Comparison of ENCODE assay signal across 34 cellular contexts in genomic region chr4:105837037-105837436, GRCh38. TPM values are rescaled to one million over a fixed set of nuclear protein-coding genes. Genes with fewer than 3 reads are reported as not detected.
"Had no signal": no experiment of that assay in that cellular context is flagged by ENCODE, and none has a peak within 500 bp of the region (broad histone marks: within the 10 kb centered on the region; RNA-seq: fewer than 3 reads in every experiment).

No MANE protein-coding gene starts in this region.

- H3K9me3 ChIP-seq: ascending aorta, breast epithelium, esophagus muscularis mucosa, gastrocnemius medialis, heart left ventricle had no signal

- H3K4me3 ChIP-seq: ascending aorta, breast epithelium, cardiac muscle cell, coronary artery, dorsolateral prefrontal cortex, esophagus muscularis mucosa, gastrocnemius medialis, heart left ventricle had no signal

- H3K27me3 Mint-ChIP-seq: activated B cell treated with CpG ODN at 0.5 μM for 24 hours; activated CD8-positive, alpha-beta T cell treated with anti-CD3 and anti-CD28 coated beads for 36 hours; activated naive CD4-positive, alpha-beta T cell treated with anti-CD3 and anti-CD28 coated beads, Interleukin-2, amount 10 ng/mL, durations not matched to agents 7 days and 5 days; activated naive CD8-positive, alpha-beta T cell treated with anti-CD3 and anti-CD28 coated beads, Interleukin-2, amount 10 ng/mL, durations not matched to agents 7 days and 5 days; brain; central memory CD8-positive, alpha-beta T cell; dendritic cell treated with granulocyte-macrophage colony-stimulating factor and Interleukin-4, amounts not matched to agents 40 ng/mL and 50 ng/mL, for 4 days; T-helper 17 cell had no signal

- DNase-seq: activated B cell treated with CpG ODN at 0.5 μM for 24 hours; activated CD4-positive, alpha-beta T cell treated with anti-CD3 and anti-CD28 coated beads for 48 hours; activated CD4-positive, alpha-beta T cell treated with anti-CD3 and anti-CD28 coated beads, Interleukin-2, amount 50 U/mL, for 1 hour; activated CD4-positive, alpha-beta T cell treated with anti-CD3 and anti-CD28 coated beads, Interleukin-2, amount 50 U/mL, for 48 hours; activated CD8-positive, alpha-beta memory T cell treated with anti-CD3 and anti-CD28 coated beads for 24 hours; activated CD8-positive, alpha-beta T cell treated with anti-CD3 and anti-CD28 coated beads for 36 hours; activated gamma-delta T cell; activated naive CD4-positive, alpha-beta T cell; activated naive CD4-positive, alpha-beta T cell treated with anti-CD3 and anti-CD28 coated beads, Interleukin-2, amount 10 ng/mL, durations not matched to agents 7 days and 5 days; activated naive CD8-positive, alpha-beta T cell treated with anti-CD3 and anti-CD28 coated beads, Interleukin-2, amount 10 ng/mL, durations not matched to agents 7 days and 5 days; activated T-cell treated with anti-CD3 and anti-CD28 coated beads, Interleukin-2, amount 50 U/mL, for 1 hour; activated T-cell treated with anti-CD3 and anti-CD28 coated beads, Interleukin-2, amount 50 U/mL, for 48 hours; dorsolateral prefrontal cortex; effector memory CD4-positive, alpha-beta T cell; erythroblast; foreskin keratinocyte; gastrocnemius medialis; glutamatergic neuron; heart left ventricle; T-helper 17 cell; T1000; WERI-Rb-1 had no signal

- ATAC-seq: activated CD4-positive, CD25-positive, alpha-beta regulatory T cell treated with anti-CD3 and anti-CD28 coated beads, Interleukin-2, amount 50 U/mL, for 24 hours; activated CD8-positive, alpha-beta T cell treated with anti-CD3 and anti-CD28 coated beads for 36 hours; foreskin keratinocyte; gastrocnemius medialis; heart left ventricle; T-helper 17 cell had no signal

- H3K36me3 ChIP-seq: ascending aorta, breast epithelium, gastrocnemius medialis, heart left ventricle, WERI-Rb-1 had no signal

- H3K4me1 ChIP-seq: ascending aorta, breast epithelium, esophagus muscularis mucosa, foreskin keratinocyte, gastrocnemius medialis, heart left ventricle had no signal

- H3K27ac ChIP-seq: ascending aorta, breast epithelium, cardiac muscle cell, coronary artery, dorsolateral prefrontal cortex, esophagus muscularis mucosa, foreskin keratinocyte, gastrocnemius medialis, heart left ventricle, WERI-Rb-1 had no signal

- H3K4me1 Mint-ChIP-seq: activated B cell treated with CpG ODN at 0.5 μM for 24 hours; activated naive CD4-positive, alpha-beta T cell treated with anti-CD3 and anti-CD28 coated beads, Interleukin-2, amount 10 ng/mL, durations not matched to agents 7 days and 5 days; activated naive CD8-positive, alpha-beta T cell treated with anti-CD3 and anti-CD28 coated beads, Interleukin-2, amount 10 ng/mL, durations not matched to agents 7 days and 5 days; brain; central memory CD8-positive, alpha-beta T cell; T-helper 17 cell had no signal

- H3K27me3 ChIP-seq: ascending aorta, breast epithelium, cardiac muscle cell, dorsolateral prefrontal cortex, esophagus muscularis mucosa, foreskin keratinocyte, gastrocnemius medialis, heart left ventricle had no signal

- H3K9me3 Mint-ChIP-seq: activated B cell treated with CpG ODN at 0.5 μM for 24 hours; activated CD8-positive, alpha-beta T cell treated with anti-CD3 and anti-CD28 coated beads for 36 hours; activated naive CD4-positive, alpha-beta T cell treated with anti-CD3 and anti-CD28 coated beads, Interleukin-2, amount 10 ng/mL, durations not matched to agents 7 days and 5 days; activated naive CD4-positive, alpha-beta T cell treated with anti-CD3 and anti-CD28 coated beads, Interleukin-2, amount 50 U/mL, for 72 hours; activated naive CD8-positive, alpha-beta T cell treated with anti-CD3 and anti-CD28 coated beads, Interleukin-2, amount 10 ng/mL, durations not matched to agents 7 days and 5 days; activated T-helper 1 cell treated with anti-CD3 and anti-CD28 coated beads, Interleukin-12 subunit alpha, Interleukin-12 subunit beta, Interleukin-2, Interleukin-4 antibody, amounts not matched to agents 30 ng/mL and 10 ng/mL and 1 ng/mL, durations not matched to agents 14 hours and 24 hours and 36 hours; brain; central memory CD8-positive, alpha-beta T cell; dendritic cell treated with granulocyte-macrophage colony-stimulating factor and Interleukin-4, amounts not matched to agents 40 ng/mL and 50 ng/mL, for 4 days; T-helper 2 cell treated with Interferon-gamma antibody and Interleukin-4, amounts not matched to agents 5 μg/mL and 100 μg/mL, for 36 hours had no signal

- H3K4me3 Mint-ChIP-seq: activated B cell treated with CpG ODN at 0.5 μM for 24 hours; activated CD8-positive, alpha-beta T cell treated with anti-CD3 and anti-CD28 coated beads for 36 hours; activated naive CD4-positive, alpha-beta T cell treated with anti-CD3 and anti-CD28 coated beads, Interleukin-2, amount 10 ng/mL, durations not matched to agents 7 days and 5 days; activated naive CD8-positive, alpha-beta T cell treated with anti-CD3 and anti-CD28 coated beads, Interleukin-2, amount 10 ng/mL, durations not matched to agents 7 days and 5 days; activated T-helper 1 cell treated with anti-CD3 and anti-CD28 coated beads, Interleukin-12 subunit alpha, Interleukin-12 subunit beta, Interleukin-2, Interleukin-4 antibody, amounts not matched to agents 30 ng/mL and 10 ng/mL and 1 ng/mL, durations not matched to agents 14 hours and 24 hours and 36 hours; brain; central memory CD8-positive, alpha-beta T cell; dendritic cell treated with granulocyte-macrophage colony-stimulating factor and Interleukin-4, amounts not matched to agents 40 ng/mL and 50 ng/mL, for 4 days; T-helper 17 cell; T-helper 2 cell treated with Interferon-gamma antibody and Interleukin-4, amounts not matched to agents 5 μg/mL and 100 μg/mL, for 36 hours had no signal

- H3K27ac Mint-ChIP-seq: activated B cell treated with CpG ODN at 0.5 μM for 24 hours; activated CD8-positive, alpha-beta T cell treated with anti-CD3 and anti-CD28 coated beads for 36 hours; activated naive CD4-positive, alpha-beta T cell treated with anti-CD3 and anti-CD28 coated beads, Interleukin-2, amount 10 ng/mL, durations not matched to agents 7 days and 5 days; activated naive CD8-positive, alpha-beta T cell treated with anti-CD3 and anti-CD28 coated beads, Interleukin-2, amount 10 ng/mL, durations not matched to agents 7 days and 5 days; activated T-helper 1 cell treated with anti-CD3 and anti-CD28 coated beads, Interleukin-12 subunit alpha, Interleukin-12 subunit beta, Interleukin-2, Interleukin-4 antibody, amounts not matched to agents 30 ng/mL and 10 ng/mL and 1 ng/mL, durations not matched to agents 14 hours and 24 hours and 36 hours; brain; dendritic cell treated with granulocyte-macrophage colony-stimulating factor and Interleukin-4, amounts not matched to agents 40 ng/mL and 50 ng/mL, for 4 days; T-helper 17 cell; T-helper 2 cell treated with Interferon-gamma antibody and Interleukin-4, amounts not matched to agents 5 μg/mL and 100 μg/mL, for 36 hours had no signal

RNA-seq across cellular contexts. Expression of gene NPNT, which starts 58.2 kb away (rescaled TPM):
- total RNA-seq: activated B cell treated with CpG ODN at 0.5 μM for 24 hours; activated CD8-positive, alpha-beta T cell treated with anti-CD3 and anti-CD28 coated beads for 36 hours; activated naive CD8-positive, alpha-beta T cell treated with anti-CD3 and anti-CD28 coated beads, Interleukin-2, amount 10 ng/mL, durations not matched to agents 7 days and 5 days; activated T-helper 1 cell treated with anti-CD3 and anti-CD28 coated beads, Interleukin-12 subunit alpha, Interleukin-12 subunit beta, Interleukin-2, Interleukin-4 antibody, amounts not matched to agents 30 ng/mL and 10 ng/mL and 1 ng/mL, durations not matched to agents 14 hours and 24 hours and 36 hours; T-helper 17 cell had no signal
